2 cellular contexts compared by ENCODE assay signal in genomic region chr6:70289299-70289698, GRCh38.
TF ChIP-seq lines count a peak whose summit lies in the region.

No MANE protein-coding gene starts in this region.

TF ChIP-seq in WTC11, 78 proteins besides CTCF, POLR2A, EP300 and RAD21:
- TF ChIP-seq ZBTB21 (CRISPR knock-in tag; IDR thresholded peaks at IDR 0.05; ENCODE audit: borderline replicate concordance) (no peak), NFATC4 (CRISPR knock-in tag; IDR thresholded peaks at IDR 0.05) (no peak), JAZF1 (CRISPR knock-in tag; IDR thresholded peaks at IDR 0.05) (no peak), USF2 (CRISPR knock-in tag; IDR thresholded peaks at IDR 0.05) (no peak), TCF7 (CRISPR knock-in tag; IDR thresholded peaks at IDR 0.05; ENCODE audit: low read depth) (no peak), FOXJ3 (CRISPR knock-in tag; IDR thresholded peaks at IDR 0.05; ENCODE audit: borderline replicate concordance) (no peak), NR2C2 (CRISPR knock-in tag; IDR thresholded peaks at IDR 0.05) (no peak)

TF ChIP-seq in HepG2, 621 proteins besides CTCF, POLR2A, EP300 and RAD21:
- no peak for TF ChIP-seq ZNF737 (CRISPR knock-in tag; IDR thresholded peaks at IDR 0.05; ENCODE audit: borderline replicate concordance)
- no peak for TF ChIP-seq SALL1 (CRISPR knock-in tag; IDR thresholded peaks at IDR 0.05)
- no peak for TF ChIP-seq POGK (CRISPR knock-in tag; conservative IDR thresholded peaks at IDR 0.05)
- no peak for TF ChIP-seq PHF8 (CRISPR knock-in tag; IDR thresholded peaks at IDR 0.05)
- no peak for TF ChIP-seq ZNF451 (CRISPR knock-in tag; IDR thresholded peaks at IDR 0.05)
- TF ChIP-seq PTBP1 (IDR thresholded peaks at IDR 0.05; ENCODE audit: low read depth, low read length, poor library complexity, severe bottlenecking) = no peak
